In genomic region chr14:95703805-95704204, GRCh38 we compare ENCODE assay signal across 24 cellular contexts. TPM values are rescaled to one million over a fixed set of nuclear protein-coding genes. Genes with fewer than 3 reads are reported as not detected.
"Had no signal": no experiment of that assay in that cellular context is flagged by ENCODE, and none has a peak within 500 bp of the region (broad histone marks: within the 10 kb centered on the region; RNA-seq: fewer than 3 reads in every experiment).

No MANE protein-coding gene starts in this region.

- ATAC-seq: foreskin keratinocyte; left lung; natural killer cell; stimulated activated memory B cell treated with anti-CD40 and anti-IgM and Interleukin-4, amounts not matched to agents 10 μg/mL and 1 μg/mL and 100 μg/mL, for 72 hours had no signal

- DNase-seq: activated CD4-positive, alpha-beta T cell treated with anti-CD3 and anti-CD28 coated beads for 1 hour; activated gamma-delta T cell treated with Interleukin-2 at 50 U/mL for 16 hours; activated T-cell treated with anti-CD3 and anti-CD28 coated beads, Interleukin-2, amount 50 U/mL, for 1 hour; adrenal gland; brain microvascular endothelial cell; caudate nucleus; effector CD8-positive, alpha-beta T cell; foreskin keratinocyte; kidney glomerular epithelial cell; left lung; mammary epithelial cell; natural killer cell; retina; sigmoid colon; stimulated activated CD4-positive, alpha-beta T cell treated with anti-CD3 and anti-CD28 coated beads, Interleukin-15, amount 100 ng/mL, for 24 hours; WERI-Rb-1 had no signal

RNA-seq across cellular contexts. Expression of gene TCL1A, which starts 10.1 kb away (rescaled TPM):
- total RNA-seq: ascending aorta, foreskin keratinocyte, left lung, mammary epithelial cell, mesothelial cell of epicardium, osteocyte, progenitor cell of endocrine pancreas, sigmoid colon, smooth muscle cell, thoracic aorta had no signal
- polyA plus RNA-seq: adrenal gland, esophagus, foreskin keratinocyte, mammary epithelial cell, smooth muscle cell had no signal

RNA-seq across cellular contexts. Expression of gene TCL1B, which starts 17.6 kb away (rescaled TPM):
- total RNA-seq: adrenal gland, ascending aorta, foreskin keratinocyte, left lung, mammary epithelial cell, mesothelial cell of epicardium, natural killer cell, osteocyte, progenitor cell of endocrine pancreas, sigmoid colon, smooth muscle cell, thoracic aorta had no signal
- polyA plus RNA-seq: esophagus, foreskin keratinocyte, mammary epithelial cell, smooth muscle cell had no signal
